Comparison of ENCODE assay signal across 19 cellular contexts in genomic region chr1:115826642-115827041, GRCh38. TPM values are rescaled to one million over a fixed set of nuclear protein-coding genes. Genes with fewer than 3 reads are reported as not detected.
"Had no signal": no experiment of that assay in that cellular context is flagged by ENCODE, and none has a peak within 500 bp of the region (broad histone marks: within the 10 kb centered on the region; RNA-seq: fewer than 3 reads in every experiment).

No MANE protein-coding gene starts in this region.

- ATAC-seq: activated CD8-positive, alpha-beta memory T cell treated with anti-CD3 and anti-CD28 coated beads, Interleukin-2, amount 10 ng/mL, durations not matched to agents 7 days and 5 days; esophagus mucosa; left lung; mucosa of descending colon; naive thymus-derived CD4-positive, alpha-beta T cell had no signal

- H3K27ac ChIP-seq: hepatocyte, left lung, right atrium auricular region, tibial nerve, vagina, VCaP had no signal

- DNase-seq: activated CD4-positive, alpha-beta T cell treated with anti-CD3 and anti-CD28 coated beads, Interleukin-2, amount 50 U/mL, for 48 hours; activated CD8-positive, alpha-beta memory T cell treated with anti-CD3 and anti-CD28 coated beads, Interleukin-2, amount 10 ng/mL, durations not matched to agents 7 days and 5 days; activated naive CD4-positive, alpha-beta T cell treated with anti-CD3 and anti-CD28 coated beads, Interleukin-2, amount 50 U/mL, for 16 hours; activated T-cell treated with anti-CD3 and anti-CD28 coated beads, Interleukin-2, amount 50 U/mL, for 1 hour; left lung; mucosa of descending colon; naive thymus-derived CD4-positive, alpha-beta T cell; stimulated activated CD4-positive, alpha-beta T cell treated with anti-CD3 and anti-CD28 coated beads, Interleukin-4, amount 100 ng/mL, for 4 hours; stimulated activated CD8-positive, alpha-beta memory T cell treated with anti-CD3 and anti-CD28 coated beads, Interleukin-4, amount 100 ng/mL, for 48 hours; stimulated activated naive CD4-positive, alpha-beta T cell treated with Interleukin-2 at 50 U/mL for 16 hours; substantia nigra had no signal

- H3K27ac Mint-ChIP-seq: activated CD8-positive, alpha-beta memory T cell treated with anti-CD3 and anti-CD28 coated beads, Interleukin-2, amount 10 ng/mL, durations not matched to agents 7 days and 5 days; naive thymus-derived CD4-positive, alpha-beta T cell had no signal

- H3K27me3 ChIP-seq: right atrium auricular region, vagina had no signal

- H3K4me3 ChIP-seq: hepatocyte, left lung, mucosa of descending colon, right atrium auricular region, tibial nerve, vagina had no signal

- H3K4me3 Mint-ChIP-seq: activated CD8-positive, alpha-beta memory T cell treated with anti-CD3 and anti-CD28 coated beads, Interleukin-2, amount 10 ng/mL, durations not matched to agents 7 days and 5 days had no signal

RNA-seq across cellular contexts. Expression of gene NHLH2, which starts 14.3 kb away (rescaled TPM):
- total RNA-seq: activated CD8-positive, alpha-beta memory T cell treated with anti-CD3 and anti-CD28 coated beads, Interleukin-2, amount 10 ng/mL, durations not matched to agents 7 days and 5 days; hepatocyte; left lung; mucosa of descending colon; naive thymus-derived CD4-positive, alpha-beta T cell; posterior vena cava; right atrium auricular region; skeletal muscle tissue had no signal

RNA-seq across cellular contexts. Expression of gene CASQ2, which starts 58.1 kb away (rescaled TPM):
- total RNA-seq: activated CD8-positive, alpha-beta memory T cell treated with anti-CD3 and anti-CD28 coated beads, Interleukin-2, amount 10 ng/mL, durations not matched to agents 7 days and 5 days; hepatocyte; naive thymus-derived CD4-positive, alpha-beta T cell had no signal
